35 cellular contexts compared by ENCODE assay signal in the genomic region with DNA sequence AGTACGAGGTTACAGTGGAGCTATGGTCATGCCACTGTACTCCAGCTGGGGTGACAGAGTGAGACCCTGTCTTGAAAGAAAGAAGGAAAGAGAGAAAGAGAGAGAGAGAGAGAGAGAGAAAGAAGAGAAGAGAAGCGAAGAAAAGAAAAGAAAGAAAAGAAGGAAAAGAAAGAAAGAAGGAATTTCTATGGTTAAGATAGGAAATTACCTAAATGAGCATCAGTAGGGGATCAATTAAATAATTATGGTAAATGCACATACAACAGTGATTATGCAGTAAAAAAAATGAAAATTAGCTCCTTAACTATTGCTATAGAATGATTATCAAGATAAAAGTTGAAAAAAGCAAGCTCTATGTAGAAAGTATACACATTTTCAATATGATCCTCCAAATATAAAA.
"Had no signal": no experiment of that assay in that cellular context is flagged by ENCODE, and none has a peak within 500 bp of the region (broad histone marks: within the 10 kb centered on the region; RNA-seq: fewer than 3 reads in every experiment).

No MANE protein-coding gene starts in this region.

- H3K27ac Mint-ChIP-seq: activated B cell treated with CpG ODN at 0.5 μM for 24 hours; activated CD4-positive, alpha-beta memory T cell treated with anti-CD3 and anti-CD28 coated beads for 36 hours; activated CD4-positive, alpha-beta T cell treated with anti-CD3 and anti-CD28 coated beads, Interleukin-2, amount 10 ng/mL, durations not matched to agents 24 days and 14 days; activated CD8-positive, alpha-beta memory T cell treated with anti-CD3 and anti-CD28 coated beads, Interleukin-2, amount 10 ng/mL, durations not matched to agents 7 days and 5 days; activated CD8-positive, alpha-beta T cell treated with anti-CD3 and anti-CD28 coated beads, Interleukin-2, amount 10 ng/mL, durations not matched to agents 7 days and 5 days; activated naive CD4-positive, alpha-beta T cell treated with anti-CD3 and anti-CD28 coated beads, Interleukin-2, amount 10 ng/mL, durations not matched to agents 7 days and 5 days; activated naive CD4-positive, alpha-beta T cell treated with anti-CD3 and anti-CD28 coated beads, Interleukin-2, amount 50 U/mL, for 24 hours; activated naive CD8-positive, alpha-beta T cell; activated naive CD8-positive, alpha-beta T cell treated with anti-CD3 and anti-CD28 coated beads, Interleukin-2, amount 50 U/mL, for 24 hours; activated T-cell treated with anti-CD3 and anti-CD28 coated beads, Interleukin-2, amount 50 U/mL, for 24 hours; activated T-helper 2 cell treated with anti-CD3 and anti-CD28 coated beads, Interferon-gamma antibody, Interleukin-2, Interleukin-4, amounts not matched to agents 10 μg/mL and 5 μg/mL and 100 μg/mL, durations not matched to agents 14 hours and 24 hours and 36 hours; T-helper 1 cell treated with Interleukin-12 subunit alpha and Interleukin-12 subunit beta and Interleukin-4 antibody, amounts not matched to agents 30 μg/mL and 1 μg/mL, for 36 hours; T-helper 2 cell treated with Interferon-gamma antibody and Interleukin-4, amounts not matched to agents 5 μg/mL and 100 μg/mL, for 36 hours had no signal

- H3K27me3 Mint-ChIP-seq: activated CD4-positive, alpha-beta memory T cell treated with anti-CD3 and anti-CD28 coated beads for 36 hours; activated CD8-positive, alpha-beta memory T cell treated with anti-CD3 and anti-CD28 coated beads, Interleukin-2, amount 10 ng/mL, durations not matched to agents 7 days and 5 days; activated naive CD8-positive, alpha-beta T cell; activated naive CD8-positive, alpha-beta T cell treated with anti-CD3 and anti-CD28 coated beads, Interleukin-2, amount 50 U/mL, for 24 hours; activated T-cell treated with anti-CD3 and anti-CD28 coated beads, Interleukin-2, amount 50 U/mL, for 24 hours had no signal

- FAIRE-seq: astrocyte had no signal

- ATAC-seq: activated CD8-positive, alpha-beta memory T cell treated with anti-CD3 and anti-CD28 coated beads, Interleukin-2, amount 10 ng/mL, durations not matched to agents 7 days and 5 days; activated CD8-positive, alpha-beta T cell treated with anti-CD3 and anti-CD28 coated beads, Interleukin-2, amount 10 ng/mL, durations not matched to agents 7 days and 5 days; activated naive CD8-positive, alpha-beta T cell treated with anti-CD3 and anti-CD28 coated beads, Interleukin-2, amount 50 U/mL, for 24 hours; body of pancreas had no signal

- H3K27me3 ChIP-seq: body of pancreas, brain microvascular endothelial cell, breast epithelium had no signal

- H3K9me3 Mint-ChIP-seq: activated B cell treated with CpG ODN at 0.5 μM for 24 hours; activated CD4-positive, alpha-beta memory T cell treated with anti-CD3 and anti-CD28 coated beads for 36 hours; activated CD4-positive, alpha-beta T cell treated with anti-CD3 and anti-CD28 coated beads, Interleukin-2, amount 10 ng/mL, durations not matched to agents 24 days and 14 days; activated naive CD4-positive, alpha-beta T cell treated with anti-CD3 and anti-CD28 coated beads, Interleukin-2, amount 10 ng/mL, durations not matched to agents 7 days and 5 days; activated naive CD4-positive, alpha-beta T cell treated with anti-CD3 and anti-CD28 coated beads, Interleukin-2, amount 50 U/mL, for 24 hours; activated naive CD8-positive, alpha-beta T cell treated with anti-CD3 and anti-CD28 coated beads, Interleukin-2, amount 50 U/mL, for 24 hours; activated T-cell treated with anti-CD3 and anti-CD28 coated beads, Interleukin-2, amount 50 U/mL, for 24 hours; activated T-helper 2 cell treated with anti-CD3 and anti-CD28 coated beads, Interferon-gamma antibody, Interleukin-2, Interleukin-4, amounts not matched to agents 10 μg/mL and 5 μg/mL and 100 μg/mL, durations not matched to agents 14 hours and 24 hours and 36 hours; T-helper 1 cell treated with Interleukin-12 subunit alpha and Interleukin-12 subunit beta and Interleukin-4 antibody, amounts not matched to agents 30 μg/mL and 1 μg/mL, for 36 hours; T-helper 2 cell treated with Interferon-gamma antibody and Interleukin-4, amounts not matched to agents 5 μg/mL and 100 μg/mL, for 36 hours had no signal

- H3K4me1 ChIP-seq: body of pancreas, breast epithelium had no signal

- H3K36me3 Mint-ChIP-seq: activated CD4-positive, alpha-beta memory T cell treated with anti-CD3 and anti-CD28 coated beads for 36 hours; activated CD8-positive, alpha-beta memory T cell treated with anti-CD3 and anti-CD28 coated beads, Interleukin-2, amount 10 ng/mL, durations not matched to agents 7 days and 5 days; activated naive CD4-positive, alpha-beta T cell treated with anti-CD3 and anti-CD28 coated beads, Interleukin-2, amount 10 ng/mL, durations not matched to agents 7 days and 5 days; activated naive CD4-positive, alpha-beta T cell treated with anti-CD3 and anti-CD28 coated beads, Interleukin-2, amount 50 U/mL, for 24 hours; activated naive CD8-positive, alpha-beta T cell had no signal

- DNase-seq: activated B cell treated with CpG ODN at 0.5 μM for 24 hours; activated CD4-positive, alpha-beta memory T cell treated with anti-CD3 and anti-CD28 coated beads for 36 hours; activated CD4-positive, alpha-beta T cell treated with anti-CD3 and anti-CD28 coated beads for 4 hours; activated CD4-positive, alpha-beta T cell treated with anti-CD3 and anti-CD28 coated beads, Interleukin-2, amount 10 ng/mL, durations not matched to agents 24 days and 14 days; activated CD4-positive, alpha-beta T cell treated with anti-CD3 and anti-CD28 coated beads, Interleukin-2, amount 50 U/mL, for 1 hour; activated CD4-positive, alpha-beta T cell treated with anti-CD3 and anti-CD28 coated beads, Interleukin-2, amount 50 U/mL, for 4 hours; activated CD4-positive, CD25-positive, alpha-beta regulatory T cell treated with anti-CD3 and anti-CD28 coated beads, Interleukin-2, amount 50 U/mL, for 72 hours; activated CD8-positive, alpha-beta memory T cell treated with anti-CD3 and anti-CD28 coated beads for 24 hours; activated CD8-positive, alpha-beta memory T cell treated with anti-CD3 and anti-CD28 coated beads, Interleukin-2, amount 10 ng/mL, durations not matched to agents 7 days and 5 days; activated CD8-positive, alpha-beta memory T cell treated with anti-CD3 and anti-CD28 coated beads, Interleukin-2, amount 50 U/mL, for 48 hours; activated CD8-positive, alpha-beta T cell treated with anti-CD3 and anti-CD28 coated beads, Interleukin-2, amount 10 ng/mL, durations not matched to agents 7 days and 5 days; activated effector memory CD4-positive, alpha-beta T cell treated with Interleukin-2 at 50 U/mL for 16 hours; activated gamma-delta T cell; activated naive CD4-positive, alpha-beta T cell treated with anti-CD3 and anti-CD28 coated beads, Interleukin-2, amount 10 ng/mL, durations not matched to agents 7 days and 5 days; activated naive CD4-positive, alpha-beta T cell treated with Interleukin-2 at 50 U/mL for 16 hours; activated naive CD8-positive, alpha-beta T cell treated with anti-CD3 and anti-CD28 coated beads, Interleukin-2, amount 50 U/mL, for 24 hours; activated T-cell treated with anti-CD3 and anti-CD28 coated beads, Interleukin-2, amount 50 U/mL, for 24 hours; activated T-cell treated with anti-CD3 and anti-CD28 coated beads, Interleukin-2, amount 50 U/mL, for 48 hours; amygdala; anterior cingulate cortex; body of pancreas; brain microvascular endothelial cell; central memory CD4-positive, alpha-beta T cell; SW 1271; T-helper 1 cell; T-helper 2 cell; T-helper 9 cell; WERI-Rb-1 had no signal

- H3K9me3 ChIP-seq: body of pancreas, breast epithelium had no signal

- H3K4me3 Mint-ChIP-seq: activated B cell treated with CpG ODN at 0.5 μM for 24 hours; activated CD4-positive, alpha-beta memory T cell treated with anti-CD3 and anti-CD28 coated beads for 36 hours; activated CD4-positive, alpha-beta T cell treated with anti-CD3 and anti-CD28 coated beads, Interleukin-2, amount 10 ng/mL, durations not matched to agents 24 days and 14 days; activated CD8-positive, alpha-beta memory T cell treated with anti-CD3 and anti-CD28 coated beads, Interleukin-2, amount 10 ng/mL, durations not matched to agents 7 days and 5 days; activated CD8-positive, alpha-beta T cell treated with anti-CD3 and anti-CD28 coated beads, Interleukin-2, amount 10 ng/mL, durations not matched to agents 7 days and 5 days; activated naive CD4-positive, alpha-beta T cell treated with anti-CD3 and anti-CD28 coated beads, Interleukin-2, amount 10 ng/mL, durations not matched to agents 7 days and 5 days; activated naive CD4-positive, alpha-beta T cell treated with anti-CD3 and anti-CD28 coated beads, Interleukin-2, amount 50 U/mL, for 24 hours; activated naive CD8-positive, alpha-beta T cell; activated naive CD8-positive, alpha-beta T cell treated with anti-CD3 and anti-CD28 coated beads, Interleukin-2, amount 50 U/mL, for 24 hours; activated T-cell treated with anti-CD3 and anti-CD28 coated beads, Interleukin-2, amount 50 U/mL, for 24 hours; T-helper 1 cell treated with Interleukin-12 subunit alpha and Interleukin-12 subunit beta and Interleukin-4 antibody, amounts not matched to agents 30 μg/mL and 1 μg/mL, for 36 hours; T-helper 2 cell treated with Interferon-gamma antibody and Interleukin-4, amounts not matched to agents 5 μg/mL and 100 μg/mL, for 36 hours had no signal

- H3K4me1 Mint-ChIP-seq: activated B cell treated with CpG ODN at 0.5 μM for 24 hours; activated CD8-positive, alpha-beta memory T cell treated with anti-CD3 and anti-CD28 coated beads, Interleukin-2, amount 10 ng/mL, durations not matched to agents 7 days and 5 days; activated naive CD4-positive, alpha-beta T cell treated with anti-CD3 and anti-CD28 coated beads, Interleukin-2, amount 10 ng/mL, durations not matched to agents 7 days and 5 days; activated naive CD4-positive, alpha-beta T cell treated with anti-CD3 and anti-CD28 coated beads, Interleukin-2, amount 50 U/mL, for 24 hours; activated naive CD8-positive, alpha-beta T cell treated with anti-CD3 and anti-CD28 coated beads, Interleukin-2, amount 50 U/mL, for 24 hours had no signal

- H3K27ac ChIP-seq: body of pancreas, brain microvascular endothelial cell, breast epithelium, WERI-Rb-1 had no signal

- H3K36me3 ChIP-seq: brain microvascular endothelial cell, breast epithelium, WERI-Rb-1 had no signal

- H3K4me3 ChIP-seq: body of pancreas, breast epithelium had no signal
